Comparison of ENCODE assay signal across 9 cellular contexts in the genomic region with DNA sequence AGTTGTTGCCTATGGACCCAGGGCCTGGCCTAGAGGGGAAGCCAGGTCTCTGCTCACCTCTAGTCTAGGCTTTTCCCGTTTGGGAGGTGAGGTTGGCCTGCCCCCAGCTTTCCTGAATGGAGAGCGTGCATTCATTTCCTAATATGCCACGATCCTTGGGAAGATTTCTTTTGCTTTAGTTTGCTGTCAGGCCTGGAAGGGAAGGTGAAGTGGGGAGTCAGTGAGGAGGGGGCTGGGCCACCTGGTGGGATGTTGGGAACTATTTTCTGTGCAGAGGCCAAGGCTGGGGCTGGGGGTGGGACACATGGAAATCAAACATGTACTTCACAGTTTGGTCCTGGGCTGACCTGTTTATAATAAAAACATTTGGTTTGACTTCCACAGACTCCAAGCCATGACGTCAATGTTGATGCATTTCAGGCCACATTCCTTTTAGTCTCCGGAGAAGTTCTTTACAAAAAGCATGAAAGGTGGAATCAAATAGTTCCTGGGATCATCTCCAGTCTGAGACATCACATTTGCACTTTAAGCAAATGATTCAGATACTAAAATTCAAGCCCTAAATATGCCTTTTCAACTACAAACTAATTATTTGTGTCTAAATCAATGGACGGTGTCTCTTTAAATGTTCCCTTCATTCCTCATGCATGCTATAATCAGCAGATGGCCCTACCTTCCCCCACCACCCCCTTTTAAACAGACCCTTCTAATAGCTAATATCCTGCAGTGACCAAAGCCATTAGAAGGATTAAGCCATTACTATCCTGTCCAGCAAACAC. TPM values are rescaled to one million over a fixed set of nuclear protein-coding genes. Genes with fewer than 3 reads are reported as not detected.
DNase-seq lines count a peak whose midpoint lies in the region; ATAC-seq, FAIRE-seq and TF ChIP-seq lines count a peak whose summit lies in the region.
"Had no signal": no experiment of that assay in that cellular context is flagged by ENCODE, and none has a peak within 500 bp of the region (broad histone marks: within the 10 kb centered on the region; RNA-seq: fewer than 3 reads in every experiment).

No MANE protein-coding gene starts in this region.

- peak overlapping the region; percentile 59; the same call in 1 of the 2 replicates for H2AK5ac ChIP-seq in H1 (ENCODE audit: low read depth, low read length)

- 0 out of 7 replicates have a peak overlapping the region, but pooled peaks of 2 of the 4 experiments have one; percentile 10 to 61 for H3K9ac ChIP-seq in H1 (replicated peaks in 1 of 4; ENCODE audit: extremely low read depth in 1 of 4, low read depth in 3 of 4, low read length in 3 of 4)

- peak overlapping the region; percentile 31 for H4K91ac ChIP-seq in H1 (replicated peaks; ENCODE audit: insufficient read length, low read length)

- peak overlapping the region; percentile 89; the same call in 1 of the 2 replicates for H2BK5ac ChIP-seq in H1 (ENCODE audit: low read depth, low read length)

- H3K27me3 ChIP-seq in ACC112 (ENCODE audit: insufficient read depth, low read length) (no peaks in the 10 kb centered on the region), H1 (replicated peaks in 1 of 4; ENCODE audit: control insufficient read depth in 3 of 4, extremely low read depth in 1 of 4, insufficient read depth in 3 of 4, low read length in 3 of 4) (peaks cover 0 to 7% (median 3%) of the 10 kb centered on the region in 4 experiments; a peak in 4 of 7 replicates), muscle layer of duodenum (ENCODE audit: low read depth, low read length) (no peaks in the 10 kb centered on the region)

- H3K27ac ChIP-seq in ACC112 (ENCODE audit: low read depth, low read length): peak overlapping the region; percentile 98
- peak overlapping the region; percentile 16; the same call in 1 of the 2 replicates for H3K27ac ChIP-seq in H1 (ENCODE audit: low read depth, low read length)
- H3K27ac ChIP-seq in muscle layer of duodenum (ENCODE audit: low read length): peak overlapping the region; percentile 94

- no peak for TF ChIP-seq POLR2A in H1 (IDR thresholded peaks at IDR 0.05; ENCODE audit: control extremely low read depth in 1 of 2, low read depth in 2 of 2, low read length in 2 of 2)

- no peaks in the 10 kb centered on the region for H3K36me3 Mint-ChIP-seq in Calu3 (ENCODE audit: insufficient read depth, unreplicated experiment)

- H3K4me2 ChIP-seq in H1 (ENCODE audit: insufficient read depth in 1 of 2, low read depth in 2 of 2, low read length in 2 of 2): peak overlapping the region; percentile 81 to 97

- POLR2A ChIA-PET in H1 (lab: Charles Lee; ENCODE audit: partially characterized antibody): interaction anchor here (1.0 to 2.0 kb wide), 8 partner anchors 7 to 196 kb away, joined by 3 to 15 read pairs (median 4); partner anchors contain the start of gene MEDAG

- H3K4me1 ChIP-seq in ACC112 (ENCODE audit: control insufficient read depth, insufficient read depth, low read length, unreplicated experiment) (peaks cover 52% of the 10 kb centered on the region), H1 (replicated peaks in 1 of 4; ENCODE audit: control insufficient read depth in 3 of 4, insufficient read depth in 4 of 4, low read length in 3 of 4) (peaks cover 10 to 29% (median 15%) of the 10 kb centered on the region in 4 experiments), muscle layer of duodenum (ENCODE audit: control insufficient read depth in 1 of 2, insufficient read depth in 2 of 2, low read length in 2 of 2) (peaks cover 8 to 10% of the 10 kb centered on the region in 2 donors)

- H2AFZ ChIP-seq in ACC112 (ENCODE audit: low read length, unreplicated experiment) (peak overlapping the region; percentile 21), H1 (ENCODE audit: low read length) (no peak overlapping the region)

- H3K27ac Mint-ChIP-seq in Calu3 (ENCODE audit: unreplicated experiment): no peak overlapping the region

- H3K56ac ChIP-seq in H1 (replicated peaks; ENCODE audit: insufficient read length, low read depth, low read length): no peak overlapping the region

- peak overlapping the region; percentile 96 for H2BK12ac ChIP-seq in H1 (ENCODE audit: low read depth, low read length)

- TF ChIP-seq CTCF in H1 (IDR thresholded peaks at IDR 0.05; ENCODE audit: control extremely low read depth in 1 of 3, insufficient read depth in 1 of 3, low read depth in 1 of 3, low read length in 3 of 3) (no peak), Calu3 (IDR thresholded peaks at IDR 0.05; ENCODE audit: unreplicated experiment) (no peak)

- intact Hi-C loops in Calu3 (cut with micrococcal nuclease; ENCODE audit: unreplicated experiment): loop anchor here (2.0 to 10.0 kb wide), 4 partner anchors 60 to 190 kb away; no protein-coding TSS in a partner anchor

- no peak for TF ChIP-seq EP300 in H1 (IDR thresholded peaks at IDR 0.05; ENCODE audit: borderline replicate concordance in 1 of 2, low read depth in 2 of 2, low read length in 2 of 2)

- no peak overlapping the region; the same call in 1 of the 2 replicates for H2BK15ac ChIP-seq in H1 (ENCODE audit: low read length)

- H3K18ac ChIP-seq in H1 (ENCODE audit: extremely low read depth, low read length): peak overlapping the region; percentile 64; the same call in 1 of the 2 replicates

- H2BK20ac ChIP-seq in H1 (ENCODE audit: low read length): peak overlapping the region; percentile 27; the same call in 1 of the 2 replicates

- 24% methylated on average over 6 of the region's 6 CpGs; no CpG with 5 or more reads in 1 of the 2 experiments for WGBS in H1 (ENCODE audit: extremely low coverage in 1 of 2, insufficient coverage in 1 of 2, insufficient read length in 1 of 2, insufficient replicate concordance in 2 of 2, low coverage in 1 of 2, low lambda C conversion rate in 2 of 2, missing lambda C conversion rate in 1 of 2), 2 experiments

- no peaks in the 10 kb centered on the region for H3K36me3 ChIP-seq in ACC112 (ENCODE audit: insufficient read depth, low read length)
- no peaks in the 10 kb centered on the region for H3K36me3 ChIP-seq in H1 (ENCODE audit: control insufficient read depth in 2 of 4, insufficient read depth in 4 of 4, low read length in 3 of 4)
- H3K36me3 ChIP-seq in muscle layer of duodenum (ENCODE audit: control insufficient read depth in 1 of 2, insufficient read depth in 2 of 2, low read length in 2 of 2): peaks cover 0 to 5% of the 10 kb centered on the region in 2 donors

- DNase-seq in NCI-H69 (lab: John Stamatoyannopoulos, UW) (peak; percentile 61), H1 (ENCODE audit: low read depth in 1 of 2, low spot score in 2 of 2) (no peak), KG1 (lab: John Stamatoyannopoulos, UW) (no peak), Calu3 (no peak), NAMALWA (ENCODE audit: low spot score) (no peak)

- H2BK120ac ChIP-seq in H1 (replicated peaks; ENCODE audit: low read depth, low read length): peak overlapping the region; percentile 19

- H4K8ac ChIP-seq in H1 (ENCODE audit: extremely low read depth, insufficient read depth, low read length): no peak overlapping the region

- TF ChIP-seq RAD21 in H1 (IDR thresholded peaks at IDR 0.05 in 1 of 2, conservative IDR thresholded peaks at IDR 0.05 in 1 of 2; ENCODE audit: low read depth in 2 of 2, low read length in 2 of 2): no peak

- H3K79me1 ChIP-seq in H1 (ENCODE audit: low read depth, low read length): no peaks in the 10 kb centered on the region

- no peaks in the 10 kb centered on the region for H4K20me1 ChIP-seq in H1 (replicated peaks in 1 of 2; ENCODE audit: control insufficient read depth in 1 of 2, insufficient read depth in 2 of 2, low read length in 2 of 2)

- no peak overlapping the region for H3K4me3 Mint-ChIP-seq in Calu3 (ENCODE audit: low read depth, unreplicated experiment)

- no peaks in the 10 kb centered on the region for H3K79me2 ChIP-seq in ACC112 (ENCODE audit: control insufficient read depth, insufficient read depth, low read length, unreplicated experiment)
- H3K79me2 ChIP-seq in H1 (ENCODE audit: control insufficient read depth in 1 of 2, insufficient read depth in 2 of 2, low read length in 2 of 2): no peaks in the 10 kb centered on the region

- ATAC-seq in HG03521 (IDR thresholded peaks at IDR 0.05; ENCODE audit: unreplicated experiment): no peak

- no peak overlapping the region for H4K5ac ChIP-seq in H1 (ENCODE audit: insufficient read length, low read depth, low read length)

- no peak for FAIRE-seq in H1 (lab: Jason Lieb, UNC)

- H3K4ac ChIP-seq in H1 (replicated peaks; ENCODE audit: insufficient read length, low read depth, low read length): peak overlapping the region; percentile 16

- no peaks in the 10 kb centered on the region for H3K27me3 Mint-ChIP-seq in Calu3 (ENCODE audit: unreplicated experiment)

- CTCF ChIA-PET in H1 (lab: Charles Lee; ENCODE audit: partially characterized antibody): interaction anchor here (0.6 to 4.2 kb wide), 27 partner anchors 8 to 694 kb away, joined by 3 to 21 read pairs (median 4); no protein-coding TSS in a partner anchor
- CTCF ChIA-PET in Calu3 (lab: Charles Lee): interaction anchor here (1.9 kb wide), 1 partner anchor 181 kb away, joined by 7 read pairs; no protein-coding TSS in a partner anchor

- peak overlapping the region; percentile 47 for H3K4me3 ChIP-seq in ACC112 (ENCODE audit: low read depth, low read length)
- peak overlapping the region; percentile 20 to 59 (median 44); a peak in 7 of 8 replicates for H3K4me3 ChIP-seq in H1 (ENCODE audit: extremely low read depth in 1 of 4, insufficient read depth in 2 of 4, low read depth in 3 of 4, low read length in 4 of 4)
- H3K4me3 ChIP-seq in muscle layer of duodenum (ENCODE audit: low read depth in 1 of 2, low read length in 2 of 2): peak overlapping the region in 1 of 2 donors; percentile 1

- H3K23me2 ChIP-seq in H1 (ENCODE audit: low read depth, low read length): peaks cover 10% of the 10 kb centered on the region

- peaks cover 29% of the 10 kb centered on the region for H3K4me1 Mint-ChIP-seq in Calu3 (ENCODE audit: low read depth, unreplicated experiment)

- no peak overlapping the region for H3K14ac ChIP-seq in H1 (ENCODE audit: insufficient read length)

- H3K23ac ChIP-seq in H1 (ENCODE audit: insufficient read length): no peak overlapping the region

- H3K9me3 ChIP-seq in H1 (ENCODE audit: insufficient read depth in 2 of 2, low read depth in 1 of 2, low read length in 1 of 2): no peaks in the 10 kb centered on the region
- no peaks in the 10 kb centered on the region for H3K9me3 ChIP-seq in muscle layer of duodenum (ENCODE audit: control insufficient read depth in 1 of 2, low read length in 2 of 2)

- H3K9me3 Mint-ChIP-seq in Calu3 (ENCODE audit: low read depth, unreplicated experiment): no peaks in the 10 kb centered on the region

- no TSS peak for BruUV-seq in Calu3 (replicated peaks; lab: Mats Ljungman, UMichigan)

TF ChIP-seq in H1, 55 proteins besides CTCF, POLR2A, EP300 and RAD21:
- no peak for TF ChIP-seq CHD1 (IDR thresholded peaks at IDR 0.05; ENCODE audit: low read depth, low read length)
- no peak for TF ChIP-seq TEAD4 (IDR thresholded peaks at IDR 0.05; ENCODE audit: low read depth, low read length)

RNA-seq across cellular contexts. Expression of gene MEDAG, which starts 41.5 kb away (rescaled TPM):
- 1.6 and 2.1 TPM in 2 replicates for total RNA-seq in H1 (2021; fragmentation: NEBNext Ultra II Directional; extraction: Animal tissue kit (Norgen Biotek cat#: 25700))
- 2.4 and 3.1 TPM in 2 replicates for polyA plus RNA-seq in H1 (2011; rRNA removed)
- 3.1 TPM for polyA plus RNA-seq in H1 (2011; cell fraction: cytosol; rRNA removed)
- polyA plus RNA-seq in H1 (2011; cell fraction: nucleus; rRNA removed): 1.7 TPM
- 2.0 to 3.1 TPM (median 2.5 TPM) in 4 replicates for polyA plus RNA-seq in H1 (2012, experiment 1 of 2)
- polyA plus RNA-seq in H1 (2012, experiment 2 of 2): 0.75 TPM
- polyA plus RNA-seq in H1 (2013, experiment 1 of 2): 1.2 TPM
- 1.6 TPM for polyA plus RNA-seq in H1 (2013, experiment 2 of 2)
- polyA minus RNA-seq in H1 (2011; rRNA and poly(A)+ RNA removed): 1.8 TPM in 2 replicates
- polyA minus RNA-seq in H1 (2011; cell fraction: cytosol; rRNA and poly(A)+ RNA removed): 1.2 TPM
- 1.4 TPM for polyA minus RNA-seq in H1 (2011; cell fraction: nucleus; rRNA and poly(A)+ RNA removed)
- 1.6 and 2.3 TPM in 2 replicates for total RNA-seq in Calu3 (2022)
- total RNA-seq: mononuclear cell had no signal

Comparison
In these comparisons a context has a peak if more than half of its experiments do, and no peak if none do; other contexts are left out.
1. H3K27ac ChIP-seq: peak in every context shown above with its lines; median percentile 98 in ACC112; 94 in muscle layer of duodenum; 16 in H1.